In genomic region chr13:78777973-78778372, GRCh38 we compare ENCODE assay signal across 17 cellular contexts.
A peak's percentile ranks its signal among the peaks of the same experiment; 100 is the strongest.
DNase-seq lines count a peak whose midpoint lies in the region; ATAC-seq and TF ChIP-seq lines count a peak whose summit lies in the region.
"Had no signal": no experiment of that assay in that cellular context is flagged by ENCODE, and none has a peak within 500 bp of the region (broad histone marks: within the 10 kb centered on the region; RNA-seq: fewer than 3 reads in every experiment).

No MANE protein-coding gene starts in this region.

- DNase-seq in DMS153 (lab: John Stamatoyannopoulos, UW), result peak; percentile 34
- DNase-seq in HEK293T (ENCODE audit: extremely low spot score), result peak; percentile 53
- DNase-seq in NCI-H526 treated with DMSO at 0.1 percent for 48 hours (lab: John Stamatoyannopoulos, UW), result peak; percentile 72
- no peak for DNase-seq in foreskin keratinocyte
- no peak for DNase-seq in heart right ventricle
- DNase-seq in dermis blood vessel endothelial cell, result no peak
- DNase-seq: BE2C; CD4-positive, alpha-beta memory T cell; EL; H7; MV-4-11; NCI-H187 treated with DMSO at 0.1 percent for 48 hours; NCI-H226; SHP77; T-helper 2 cell had no signal

- no peak overlapping the region for H3K4me3 ChIP-seq in heart right ventricle

- WGBS in heart right ventricle, 2 donors, result 50 to 56% methylated on average over 6 of the region's 6 CpGs

- intact Hi-C loops in heart right ventricle (cut with DNase I), result no loop called here

- peak; percentile 9 for ATAC-seq in foreskin keratinocyte
- ATAC-seq in GM21381 (IDR thresholded peaks at IDR 0.05; ENCODE audit: unreplicated experiment), result no peak
- no peak for ATAC-seq in heart right ventricle
- no peak for ATAC-seq in GM18907 (IDR thresholded peaks at IDR 0.05; ENCODE audit: unreplicated experiment)

- no peaks in the 10 kb centered on the region for H3K36me3 ChIP-seq in heart right ventricle
- H3K36me3 ChIP-seq: BE2C had no signal

- no peaks in the 10 kb centered on the region for H3K9me3 ChIP-seq in heart right ventricle
- H3K9me3 ChIP-seq: BE2C had no signal

- TF ChIP-seq CTCF in foreskin keratinocyte (conservative IDR thresholded peaks at IDR 0.05), result no peak
- no peak for TF ChIP-seq CTCF in heart right ventricle (IDR thresholded peaks at IDR 0.05)

- H3K27ac ChIP-seq in foreskin keratinocyte, result no peak overlapping the region
- no peak overlapping the region for H3K27ac ChIP-seq in heart right ventricle

- peaks cover 28% of the 10 kb centered on the region for H3K27me3 ChIP-seq in foreskin keratinocyte
- peaks cover 0 to 36% (median 17%) of the 10 kb centered on the region in 7 donors for H3K27me3 ChIP-seq in heart right ventricle

- POLR2A ChIA-PET in HEK293T (lab: Yijun Ruan, JAX), result no interaction called here

- H3K4me1 ChIP-seq in foreskin keratinocyte (no peaks in the 10 kb centered on the region), heart right ventricle (no peaks in the 10 kb centered on the region)
- H3K4me1 ChIP-seq: BE2C had no signal

- CTCF ChIA-PET in HEK293T (lab: Yijun Ruan, JAX), result interaction anchor here (1.1 to 1.3 kb wide), 2 partner anchors 13 to 200 kb away, joined by 3 read pairs; no protein-coding TSS in a partner anchor

TF ChIP-seq in HEK293T, 16 proteins besides CTCF, POLR2A, EP300 and RAD21:
- TF ChIP-seq CTBP1 (IDR thresholded peaks at IDR 0.05; ENCODE audit: borderline replicate concordance) (peak; percentile 26; the same call in 1 of the 2 replicates), SP1 (IDR thresholded peaks at IDR 0.05) (no peak), ARNT (IDR thresholded peaks at IDR 0.05) (no peak), PKNOX1 (IDR thresholded peaks at IDR 0.05) (peak; percentile 23; the same call in 1 of the 2 replicates), ZNF384 (IDR thresholded peaks at IDR 0.05) (peak; percentile 8; the same call in 1 of the 2 replicates), L3MBTL2 (conservative IDR thresholded peaks at IDR 0.05) (no peak)

Comparison
In these comparisons a context has a peak if more than half of its experiments do, and no peak if none do; other contexts are left out.
1. DNase-seq: peak in DMS153 (single experiment), HEK293T (single experiment) and NCI-H526 treated with DMSO at 0.1 percent for 48 hours (single experiment); none in foreskin keratinocyte (0 of 2), heart right ventricle (0 of 2) and dermis blood vessel endothelial cell (single experiment).